In genomic region chr19:15199652-15200574, GRCh38 we compare ENCODE assay signal across 9 cellular contexts. TPM values are rescaled to one million over a fixed set of nuclear protein-coding genes. Genes with fewer than 3 reads are reported as not detected.
DNase-seq lines count a peak whose midpoint lies in the region; ATAC-seq and TF ChIP-seq lines count a peak whose summit lies in the region.
"Had no signal": no experiment of that assay in that cellular context is flagged by ENCODE, and none has a peak within 500 bp of the region (broad histone marks: within the 10 kb centered on the region; RNA-seq: fewer than 3 reads in every experiment).

No MANE protein-coding gene starts in this region.

- peaks cover 5% of the 10 kb centered on the region; the same call in 1 of the 2 replicates for H3K4me1 ChIP-seq in H9 (ENCODE audit: insufficient read depth, low read length)
- peaks cover 8% of the 10 kb centered on the region for H3K4me1 ChIP-seq in smooth muscle cell (ENCODE audit: low read depth)

- H3K9ac ChIP-seq in H9 (ENCODE audit: extremely low read depth, insufficient read length, low read length): peak overlapping the region; percentile 1
- H3K9ac ChIP-seq in smooth muscle cell (ENCODE audit: low read depth): peak overlapping the region; percentile 87

- no peak overlapping the region for H3K4ac ChIP-seq in H9 (ENCODE audit: low read depth, low read length)

- H3K23me2 ChIP-seq in H9 (ENCODE audit: insufficient read length, low read depth, low read length, poor library complexity, severe bottlenecking): peaks cover 4% of the 10 kb centered on the region

- TF ChIP-seq CTCF in H9 (conservative IDR thresholded peaks at IDR 0.05) (no peak), WI38 (IDR thresholded peaks at IDR 0.05; ENCODE audit: low read depth, low read length) (no peak), smooth muscle cell (IDR thresholded peaks at IDR 0.05; ENCODE audit: borderline replicate concordance, insufficient read depth, poor library complexity, severe bottlenecking) (no peak)

- H4K20me1 ChIP-seq in H9 (ENCODE audit: control insufficient read depth, insufficient read depth, insufficient read length) (no peaks in the 10 kb centered on the region), smooth muscle cell (ENCODE audit: low read depth) (peaks cover 39% of the 10 kb centered on the region)

- no peak overlapping the region for H3T11ph ChIP-seq in H9 (ENCODE audit: low read length)

- H3K23ac ChIP-seq in H9 (ENCODE audit: insufficient read length, low read depth, low read length): no peak overlapping the region

- POLR2A ChIA-PET in activated CD4-positive, alpha-beta memory T cell treated with anti-CD3 and anti-CD28 coated beads for 36 hours (lab: Charles Lee): no interaction called here

- peaks cover 5% of the 10 kb centered on the region for H3K27me3 Mint-ChIP-seq in H9 (ENCODE audit: low read depth)
- H3K27me3 Mint-ChIP-seq in activated CD4-positive, alpha-beta memory T cell treated with anti-CD3 and anti-CD28 coated beads for 36 hours: peaks cover 47% of the 10 kb centered on the region

- no peaks in the 10 kb centered on the region for H3K36me3 ChIP-seq in smooth muscle cell (ENCODE audit: low read depth)

- ATAC-seq in GM21737 (IDR thresholded peaks at IDR 0.05; ENCODE audit: unreplicated experiment) (no peak), HG03139 (IDR thresholded peaks at IDR 0.05; ENCODE audit: unreplicated experiment) (no peak)

- no peaks in the 10 kb centered on the region for H3K9me3 ChIP-seq in H9 (ENCODE audit: control insufficient read depth, low read depth, low read length)
- no peaks in the 10 kb centered on the region for H3K9me3 ChIP-seq in smooth muscle cell (replicated peaks; ENCODE audit: low read depth)

- no peak overlapping the region for H2AFZ ChIP-seq in H9 (ENCODE audit: low read length)
- H2AFZ ChIP-seq in smooth muscle cell (ENCODE audit: low read depth): no peak overlapping the region

- no peaks in the 10 kb centered on the region for H3K79me1 ChIP-seq in H9 (ENCODE audit: insufficient read depth, low read depth, low read length, poor library complexity, severe bottlenecking)

- no peak overlapping the region for H3K56ac ChIP-seq in H9 (ENCODE audit: insufficient read length, low read depth, low read length)

- H2BK20ac ChIP-seq in H9 (ENCODE audit: low read depth, low read length, poor library complexity, severe bottlenecking): no peak overlapping the region

- intact Hi-C loops in activated CD4-positive, alpha-beta memory T cell treated with anti-CD3 and anti-CD28 coated beads for 36 hours (cut with micrococcal nuclease): no loop called here

- H3K14ac ChIP-seq in H9 (ENCODE audit: insufficient read depth, low read length): no peak overlapping the region

- peak overlapping the region in 2 of 3 experiments; percentile 51 to 96; a peak in 4 of 7 replicates for H3K27ac Mint-ChIP-seq in H9
- H3K27ac Mint-ChIP-seq in activated CD4-positive, alpha-beta memory T cell treated with anti-CD3 and anti-CD28 coated beads for 36 hours: no peak overlapping the region
- H3K27ac Mint-ChIP-seq: activated naive CD8-positive, alpha-beta T cell treated with anti-CD3 and anti-CD28 coated beads, Interleukin-2, amount 10 ng/mL, durations not matched to agents 7 days and 5 days had no signal

- H2BK12ac ChIP-seq in H9 (ENCODE audit: insufficient read length, low read depth, low read length): no peak overlapping the region

- H2BK120ac ChIP-seq in H9 (ENCODE audit: low read depth, low read length, poor library complexity, severe bottlenecking): no peak overlapping the region

- H3K4me2 ChIP-seq in H9 (ENCODE audit: insufficient read depth, insufficient read length, low read length) (peak overlapping the region; percentile 66), smooth muscle cell (peak overlapping the region; percentile 99)

- H3K27ac ChIP-seq in H9 (ENCODE audit: insufficient read length, low read depth, low read length) (no peak overlapping the region), smooth muscle cell (ENCODE audit: low read depth) (peak overlapping the region; percentile 91)

- WGBS in H9 (ENCODE audit: extremely low coverage, insufficient read length, low lambda C conversion rate): no CpG with 5 or more reads among the region's 83 CpGs
- WGBS in smooth muscle cell (ENCODE audit: low lambda C conversion rate): 0% methylated on average over 18 of the region's 83 CpGs

- peak overlapping the region; percentile 86 to 88 for H3K4me3 Mint-ChIP-seq in H9
- H3K4me3 Mint-ChIP-seq in activated CD4-positive, alpha-beta memory T cell treated with anti-CD3 and anti-CD28 coated beads for 36 hours: no peak overlapping the region
- H3K4me3 Mint-ChIP-seq: activated naive CD8-positive, alpha-beta T cell treated with anti-CD3 and anti-CD28 coated beads, Interleukin-2, amount 10 ng/mL, durations not matched to agents 7 days and 5 days had no signal

- H3K18ac ChIP-seq in H9 (ENCODE audit: insufficient read length, low read depth, low read length): no peak overlapping the region

- H3K27me3 ChIP-seq in H9 (ENCODE audit: insufficient read depth, low read length) (no peaks in the 10 kb centered on the region), smooth muscle cell (ENCODE audit: low read depth) (no peaks in the 10 kb centered on the region)

- H4K8ac ChIP-seq in H9 (replicated peaks; ENCODE audit: insufficient read length, low read depth, low read length): no peak overlapping the region

- H3K4me1 Mint-ChIP-seq in H9: peaks cover 31% of the 10 kb centered on the region in 2 experiments
- H3K4me1 Mint-ChIP-seq in activated CD4-positive, alpha-beta memory T cell treated with anti-CD3 and anti-CD28 coated beads for 36 hours (ENCODE audit: low read depth): peaks cover 9% of the 10 kb centered on the region

- no peak overlapping the region for H2BK15ac ChIP-seq in H9 (ENCODE audit: low read depth, low read length)

- CTCF ChIA-PET in activated CD4-positive, alpha-beta memory T cell treated with anti-CD3 and anti-CD28 coated beads for 36 hours (lab: Charles Lee): interaction anchor here (1.0 kb wide), 1 partner anchor 356 kb away, joined by 3 read pairs; no protein-coding TSS in a partner anchor

- H4K5ac ChIP-seq in H9 (ENCODE audit: insufficient read length, low read depth, low read length): no peak overlapping the region

- H3K79me2 ChIP-seq in H9 (ENCODE audit: insufficient read depth, low read length) (peaks cover 9% of the 10 kb centered on the region; the same call in 1 of the 2 replicates), smooth muscle cell (ENCODE audit: low read depth) (peaks cover 16% of the 10 kb centered on the region)

- no peak overlapping the region for H2AK5ac ChIP-seq in H9 (ENCODE audit: insufficient read length, low read length)

- no peak overlapping the region for H2BK5ac ChIP-seq in H9 (ENCODE audit: insufficient read length, low read length)

- peaks cover 15% of the 10 kb centered on the region for H3F3A ChIP-seq in smooth muscle cell (ENCODE audit: low read depth)

- H3K9me3 Mint-ChIP-seq in H9: no peaks in the 10 kb centered on the region; a peak in 1 of 5 replicates
- H3K9me3 Mint-ChIP-seq in activated CD4-positive, alpha-beta memory T cell treated with anti-CD3 and anti-CD28 coated beads for 36 hours: no peaks in the 10 kb centered on the region
- H3K9me3 Mint-ChIP-seq: activated naive CD8-positive, alpha-beta T cell treated with anti-CD3 and anti-CD28 coated beads, Interleukin-2, amount 10 ng/mL, durations not matched to agents 7 days and 5 days had no signal

- H4K91ac ChIP-seq in H9 (ENCODE audit: insufficient read length, low read depth, low read length): no peak overlapping the region

- H3K4me3 ChIP-seq in WI38 (ENCODE audit: low read depth, low read length) (peak overlapping the region; percentile 70), smooth muscle cell (peak overlapping the region; percentile 89)

- peaks cover 5 to 30% (median 20%) of the 10 kb centered on the region in 3 experiments; a peak in 6 of 7 replicates for H3K36me3 Mint-ChIP-seq in H9 (ENCODE audit: insufficient read depth in 1 of 3, low read depth in 3 of 3)
- no peaks in the 10 kb centered on the region for H3K36me3 Mint-ChIP-seq in activated CD4-positive, alpha-beta memory T cell treated with anti-CD3 and anti-CD28 coated beads for 36 hours
- H3K36me3 Mint-ChIP-seq: activated naive CD8-positive, alpha-beta T cell treated with anti-CD3 and anti-CD28 coated beads, Interleukin-2, amount 10 ng/mL, durations not matched to agents 7 days and 5 days had no signal

- DNase-seq in H9 (peak; percentile 81), hepatic stellate cell (ENCODE audit: low spot score) (peak; percentile 77), smooth muscle cell (lab: John Stamatoyannopoulos, UW; ENCODE audit: unreplicated experiment) (peak; percentile 17), NCI-H2081 (lab: John Stamatoyannopoulos, UW) (no peak)
- no peak for DNase-seq in activated CD4-positive, alpha-beta memory T cell treated with anti-CD3 and anti-CD28 coated beads for 36 hours
- DNase-seq: activated naive CD8-positive, alpha-beta T cell treated with anti-CD3 and anti-CD28 coated beads, Interleukin-2, amount 10 ng/mL, durations not matched to agents 7 days and 5 days had no signal

RNA-seq across cellular contexts. Expression of gene NOTCH3, which starts 0.9 kb away (rescaled TPM):
- 164 and 165 TPM in 2 replicates for total RNA-seq in H9 (2021)
- 56.6 and 72.0 TPM in 2 replicates for total RNA-seq in smooth muscle cell
- 92.5 and 122 TPM in 2 replicates for polyA plus RNA-seq in smooth muscle cell
- total RNA-seq in activated CD4-positive, alpha-beta memory T cell treated with anti-CD3 and anti-CD28 coated beads for 36 hours: not detected

RNA-seq across cellular contexts. Expression of gene EPHX3, which starts 32.3 kb away (rescaled TPM):
- total RNA-seq in H9 (2021) (26.7 and 27.4 TPM in 2 replicates), smooth muscle cell (3.6 and 4.0 TPM in 2 replicates)
- polyA plus RNA-seq in smooth muscle cell: 3.1 and 10.3 TPM in 2 replicates
- total RNA-seq in activated CD4-positive, alpha-beta memory T cell treated with anti-CD3 and anti-CD28 coated beads for 36 hours: not detected
- total RNA-seq: activated naive CD8-positive, alpha-beta T cell treated with anti-CD3 and anti-CD28 coated beads, Interleukin-2, amount 10 ng/mL, durations not matched to agents 7 days and 5 days had no signal

Comparison
In these comparisons a context has a peak if more than half of its experiments do, and no peak if none do; other contexts are left out.
1. DNase-seq: peak in H9 (single experiment), hepatic stellate cell (single experiment) and smooth muscle cell (single experiment); none in activated CD4-positive, alpha-beta memory T cell treated with anti-CD3 and anti-CD28 coated beads for 36 hours (single experiment) and NCI-H2081 (0 of 2).
2. RNA of gene NOTCH3, which starts 0.9 kb away (total RNA-seq): 164 to 165 TPM in H9 and 56.6 to 72.0 TPM in smooth muscle cell; not detected in activated CD4-positive, alpha-beta memory T cell treated with anti-CD3 and anti-CD28 coated beads for 36 hours; every median in the first group is over 10 times any median in the second.